Comparison of ENCODE assay signal across 22 cellular contexts in the genomic region with DNA sequence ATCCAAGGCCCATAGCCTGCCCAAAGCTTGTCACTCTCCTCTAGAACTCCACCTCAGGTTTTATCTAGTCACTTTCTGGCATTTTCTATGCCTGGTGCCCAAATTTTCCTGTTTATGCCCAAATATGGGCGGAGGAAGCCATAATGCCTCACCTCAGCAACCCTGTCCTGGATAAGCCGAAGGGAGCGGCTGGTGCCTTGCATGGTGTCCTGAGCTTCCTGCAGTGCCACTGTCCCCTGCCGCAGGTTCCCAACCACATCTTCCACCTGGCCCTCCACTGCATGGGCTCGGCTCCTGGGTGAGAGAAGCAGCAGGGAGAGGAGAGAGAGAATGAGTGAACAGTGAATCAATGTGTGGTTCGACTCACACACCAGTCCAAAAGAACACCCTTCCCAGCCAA. TPM values are rescaled to one million over a fixed set of nuclear protein-coding genes. Genes with fewer than 3 reads are reported as not detected.
DNase-seq lines count a peak whose midpoint lies in the region; ATAC-seq, FAIRE-seq and TF ChIP-seq lines count a peak whose summit lies in the region.
"Had no signal": no experiment of that assay in that cellular context is flagged by ENCODE, and none has a peak within 500 bp of the region (broad histone marks: within the 10 kb centered on the region; RNA-seq: fewer than 3 reads in every experiment).

No MANE protein-coding gene starts in this region.

- FAIRE-seq in bronchial epithelial cell (lab: Jason Lieb, UNC), result peak; percentile 82
- FAIRE-seq in keratinocyte (lab: Jason Lieb, UNC), result peak; percentile 52
- FAIRE-seq: A204.1, G401.6, GM18507, GM19239 had no signal

- H3K4me2 ChIP-seq in keratinocyte (ENCODE audit: control insufficient read depth, extremely low read depth, insufficient read depth, low read depth, low read length), result no peak overlapping the region

- H3K27me3 Mint-ChIP-seq in activated CD4-positive, alpha-beta T cell treated with anti-CD3 and anti-CD28 coated beads, Interleukin-2, amount 10 ng/mL, durations not matched to agents 24 days and 14 days, result no peaks in the 10 kb centered on the region

- H3K4me1 ChIP-seq in left ventricle myocardium inferior (peaks cover 64% of the 10 kb centered on the region), keratinocyte (ENCODE audit: control insufficient read depth, extremely low read depth, insufficient read depth, low read length) (no peaks in the 10 kb centered on the region)
- H3K4me1 ChIP-seq: SJCRH30 had no signal

- intact Hi-C loops in left ventricle myocardium inferior (cut with micrococcal nuclease), result no loop called here
- intact Hi-C loops in left cardiac atrium (cut with DNase I), result no loop called here
- intact Hi-C loops in activated CD4-positive, alpha-beta T cell treated with anti-CD3 and anti-CD28 coated beads, Interleukin-2, amount 10 ng/mL, durations not matched to agents 24 days and 14 days (cut with micrococcal nuclease), result no loop called here

- no peaks in the 10 kb centered on the region for H3K79me2 ChIP-seq in keratinocyte (ENCODE audit: control insufficient read depth, insufficient read depth, low read length)

- peaks cover 79% of the 10 kb centered on the region for H4K20me1 ChIP-seq in keratinocyte (ENCODE audit: control insufficient read depth, extremely low read depth, insufficient read depth, low read length)

- H3K4me1 Mint-ChIP-seq in activated CD4-positive, alpha-beta T cell treated with anti-CD3 and anti-CD28 coated beads, Interleukin-2, amount 10 ng/mL, durations not matched to agents 24 days and 14 days, result no peaks in the 10 kb centered on the region

- no peak for TF ChIP-seq CTCF in left ventricle myocardium inferior (IDR thresholded peaks at IDR 0.05; ENCODE audit: borderline replicate concordance)
- no peak for TF ChIP-seq CTCF in bronchial epithelial cell (IDR thresholded peaks at IDR 0.05; ENCODE audit: insufficient read depth, low read length, severe bottlenecking)
- TF ChIP-seq CTCF in keratinocyte (optimal IDR thresholded peaks at IDR 0.05 in 1 of 3, IDR thresholded peaks at IDR 0.05 in 1 of 3, conservative IDR thresholded peaks at IDR 0.05 in 1 of 3; ENCODE audit: extremely low read depth in 1 of 3, insufficient read depth in 2 of 3, low read length in 3 of 3), result no peak

- H2AFZ ChIP-seq in keratinocyte (ENCODE audit: control insufficient read depth, low read length), result no peak overlapping the region

- no peak overlapping the region for H3K27ac Mint-ChIP-seq in activated CD4-positive, alpha-beta T cell treated with anti-CD3 and anti-CD28 coated beads, Interleukin-2, amount 10 ng/mL, durations not matched to agents 24 days and 14 days

- no peak for ATAC-seq in left cardiac atrium

- H3K9me3 ChIP-seq in left ventricle myocardium inferior (replicated peaks) (no peaks in the 10 kb centered on the region), keratinocyte (ENCODE audit: control insufficient read depth, low read depth, low read length) (no peaks in the 10 kb centered on the region)
- H3K9me3 ChIP-seq: SJCRH30 had no signal

- H3K27ac ChIP-seq in left ventricle myocardium inferior (replicated peaks), result peak overlapping the region; percentile 72
- H3K27ac ChIP-seq in keratinocyte (ENCODE audit: control insufficient read depth, insufficient read depth, low read length), result no peak overlapping the region
- H3K27ac ChIP-seq: C4-2B, HL-60, SJCRH30 had no signal

- H3K9me1 ChIP-seq in keratinocyte (ENCODE audit: control insufficient read depth, extremely low read depth, insufficient read depth, low read length), result peaks cover 2% of the 10 kb centered on the region

- no peaks in the 10 kb centered on the region for H3K9me3 Mint-ChIP-seq in activated CD4-positive, alpha-beta T cell treated with anti-CD3 and anti-CD28 coated beads, Interleukin-2, amount 10 ng/mL, durations not matched to agents 24 days and 14 days

- DNase-seq in left ventricle myocardium inferior (no peak), left cardiac atrium (no peak), bronchial epithelial cell (ENCODE audit: low read depth) (no peak), keratinocyte (ENCODE audit: low read depth, low spot score) (peak; percentile 38), HCEC 1CT (no peak), NCI-H748 treated with DMSO at 0.1 percent for 48 hours (lab: John Stamatoyannopoulos, UW) (no peak)
- no peak for DNase-seq in activated CD4-positive, alpha-beta T cell treated with anti-CD3 and anti-CD28 coated beads, Interleukin-2, amount 10 ng/mL, durations not matched to agents 24 days and 14 days
- DNase-seq: H7, KG1, NCI-H1092, NCI-H1436 treated with DMSO at 0.1 percent for 48 hours, NCI-H1930, SJCRH30 had no signal

- peaks cover 25% of the 10 kb centered on the region for H3K36me3 Mint-ChIP-seq in activated CD4-positive, alpha-beta T cell treated with anti-CD3 and anti-CD28 coated beads, Interleukin-2, amount 10 ng/mL, durations not matched to agents 24 days and 14 days (ENCODE audit: low read depth)

- H3K9ac ChIP-seq in keratinocyte (ENCODE audit: control insufficient read depth, extremely low read depth, insufficient read depth, low read length), result no peak overlapping the region

- dilution Hi-C loops in keratinocyte (cut with MboI; ENCODE audit: extremely low pct_ligation_motif_present, low sequenced_read_pairs), result no loop called here

- H3K4me3 ChIP-seq in left ventricle myocardium inferior (no peak overlapping the region), bronchial epithelial cell (ENCODE audit: low read depth, low read length) (no peak overlapping the region), keratinocyte (ENCODE audit: control insufficient read depth in 2 of 3, extremely low read depth in 1 of 3, insufficient read depth in 2 of 3, low read depth in 1 of 3, low read length in 3 of 3) (no peak overlapping the region)
- H3K4me3 ChIP-seq: SJCRH30 had no signal

- H3K27me3 ChIP-seq in left ventricle myocardium inferior (ENCODE audit: low read depth) (no peaks in the 10 kb centered on the region), bronchial epithelial cell (ENCODE audit: control insufficient read depth, insufficient read depth, low read length) (no peaks in the 10 kb centered on the region), keratinocyte (ENCODE audit: control insufficient read depth, extremely low read depth, insufficient read depth, low read length) (no peaks in the 10 kb centered on the region)
- H3K27me3 ChIP-seq: SJCRH30 had no signal

- H3K36me3 ChIP-seq in left ventricle myocardium inferior (no peaks in the 10 kb centered on the region), bronchial epithelial cell (ENCODE audit: control insufficient read depth, insufficient read depth, low read length) (peaks cover 54% of the 10 kb centered on the region), keratinocyte (ENCODE audit: control insufficient read depth in 2 of 2, extremely low read depth in 1 of 2, insufficient read depth in 2 of 2, low read length in 2 of 2) (peaks cover 67 to 88% of the 10 kb centered on the region in 2 experiments)

- H3K4me3 Mint-ChIP-seq in activated CD4-positive, alpha-beta T cell treated with anti-CD3 and anti-CD28 coated beads, Interleukin-2, amount 10 ng/mL, durations not matched to agents 24 days and 14 days, result no peak overlapping the region

RNA-seq across cellular contexts. Expression of gene CAMK1G, which starts 34.2 kb away (rescaled TPM):
- total RNA-seq in left ventricle myocardium inferior (not detected), left cardiac atrium (under 1 TPM in 1 of 2 donors, not detected in 1; 0.31 TPM), bronchial epithelial cell (not detected in 2 replicates)
- 0.02 TPM in 1 of 3 replicates, not detected in the others for polyA plus RNA-seq in keratinocyte
- not detected for polyA plus RNA-seq in keratinocyte (2011; ENCODE audit: low read depth)
- polyA plus RNA-seq in keratinocyte (2011; cell fraction: cytosol; rRNA removed), result not detected in 2 replicates
- polyA plus RNA-seq in keratinocyte (2011; cell fraction: nucleus; rRNA removed), result not detected in 2 replicates
- polyA plus RNA-seq in keratinocyte (2012; ENCODE audit: low replicate concordance), result 0.11 TPM in 1 of 2 replicates, not detected in the other
- polyA minus RNA-seq in keratinocyte, result not detected in 3 replicates
- not detected for polyA minus RNA-seq in keratinocyte (2011; cell fraction: cytosol; rRNA and poly(A)+ RNA removed)
- polyA minus RNA-seq in keratinocyte (2011; cell fraction: nucleus; rRNA and poly(A)+ RNA removed), result not detected in 2 replicates
- total RNA-seq in activated CD4-positive, alpha-beta T cell treated with anti-CD3 and anti-CD28 coated beads, Interleukin-2, amount 10 ng/mL, durations not matched to agents 24 days and 14 days, result 0.54 TPM in 1 of 2 replicates, not detected in the other
- total RNA-seq: Daoy, HT-29, NCI-H460, SJCRH30 had no signal

RNA-seq across cellular contexts. Expression of gene LAMB3, which starts 34.5 kb away (rescaled TPM):
- total RNA-seq in left ventricle myocardium inferior (6.5 TPM), left cardiac atrium (10 to 100 TPM in 1 of 2 donors, 1 to 10 TPM in 1; 8.4 to 14.3 TPM), bronchial epithelial cell (1,162 and 3,106 TPM in 2 replicates)
- polyA plus RNA-seq in keratinocyte, result 659 to 1,206 TPM (median 953 TPM) in 3 replicates
- 649 TPM for polyA plus RNA-seq in keratinocyte (2011; ENCODE audit: low read depth)
- 240 and 422 TPM in 2 replicates for polyA plus RNA-seq in keratinocyte (2011; cell fraction: cytosol; rRNA removed)
- polyA plus RNA-seq in keratinocyte (2011; cell fraction: nucleus; rRNA removed), result 2,965 and 3,376 TPM in 2 replicates
- polyA plus RNA-seq in keratinocyte (2012; ENCODE audit: low replicate concordance), result 638 and 1,913 TPM in 2 replicates
- polyA minus RNA-seq in keratinocyte, result 1,171 to 2,790 TPM (median 1,215 TPM) in 3 replicates
- polyA minus RNA-seq in keratinocyte (2011; cell fraction: cytosol; rRNA and poly(A)+ RNA removed), result 1,139 TPM
- 3,983 and 4,160 TPM in 2 replicates for polyA minus RNA-seq in keratinocyte (2011; cell fraction: nucleus; rRNA and poly(A)+ RNA removed)
- total RNA-seq in activated CD4-positive, alpha-beta T cell treated with anti-CD3 and anti-CD28 coated beads, Interleukin-2, amount 10 ng/mL, durations not matched to agents 24 days and 14 days, result 20.3 and 21.0 TPM in 2 replicates

RNA-seq across cellular contexts. Expression of gene G0S2, which starts 57.5 kb away (rescaled TPM):
- total RNA-seq in left ventricle myocardium inferior (307 TPM), left cardiac atrium (100 to 1,000 TPM; 220 to 440 TPM), bronchial epithelial cell (301 and 418 TPM in 2 replicates)
- 31.1 to 60.5 TPM (median 46.2 TPM) in 3 replicates for polyA plus RNA-seq in keratinocyte
- polyA plus RNA-seq in keratinocyte (2011; ENCODE audit: low read depth), result 2.0 TPM
- polyA plus RNA-seq in keratinocyte (2011; cell fraction: cytosol; rRNA removed), result 45.2 and 67.2 TPM in 2 replicates
- 31.3 and 33.3 TPM in 2 replicates for polyA plus RNA-seq in keratinocyte (2011; cell fraction: nucleus; rRNA removed)
- 3.9 and 107 TPM in 2 replicates for polyA plus RNA-seq in keratinocyte (2012; ENCODE audit: low replicate concordance)
- polyA minus RNA-seq in keratinocyte, result 10.4 to 24.7 TPM (median 10.7 TPM) in 3 replicates
- 65.2 TPM for polyA minus RNA-seq in keratinocyte (2011; cell fraction: cytosol; rRNA and poly(A)+ RNA removed)
- polyA minus RNA-seq in keratinocyte (2011; cell fraction: nucleus; rRNA and poly(A)+ RNA removed), result 10.7 and 14.3 TPM in 2 replicates
- total RNA-seq in activated CD4-positive, alpha-beta T cell treated with anti-CD3 and anti-CD28 coated beads, Interleukin-2, amount 10 ng/mL, durations not matched to agents 24 days and 14 days, result 449 and 477 TPM in 2 replicates

Comparison
In these comparisons a context has a peak if more than half of its experiments do, and no peak if none do; other contexts are left out.
1. RNA of gene LAMB3, which starts 34.5 kb away (total RNA-seq): 1,162 to 3,106 TPM in bronchial epithelial cell; 20.3 to 21.0 TPM in activated CD4-positive, alpha-beta T cell treated with anti-CD3 and anti-CD28 coated beads, Interleukin-2, amount 10 ng/mL, durations not matched to agents 24 days and 14 days, 8.4 to 14.3 TPM in left cardiac atrium and 6.5 TPM in left ventricle myocardium inferior (single experiment); every median in the first group is over 10 times any median in the second.